Comparison of ENCODE assay signal across 2 cellular contexts in the genomic region with DNA sequence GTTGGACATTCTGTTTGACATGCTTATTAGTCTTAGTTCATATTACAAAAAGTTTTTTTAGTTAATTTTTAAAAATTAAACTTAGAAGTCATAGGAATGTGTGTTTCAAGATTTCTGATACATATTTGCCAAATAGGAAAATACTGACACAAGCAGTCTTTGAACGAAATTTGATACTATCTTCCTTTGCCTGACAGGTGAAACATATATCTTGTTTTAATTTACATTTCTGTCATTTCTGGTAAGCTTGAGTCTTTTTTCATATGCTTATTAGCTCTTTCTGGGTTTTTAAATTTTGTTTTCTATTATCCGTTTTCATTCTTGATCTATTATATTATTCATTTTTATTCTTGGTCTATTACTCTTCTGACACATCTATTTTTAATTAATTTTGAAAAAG.
TF ChIP-seq lines count a peak whose summit lies in the region.

No MANE protein-coding gene starts in this region.

TF ChIP-seq in HEK293T, 16 proteins besides CTCF, POLR2A, EP300 and RAD21 (continued from another document):
- TF ChIP-seq BHLHE40 (IDR thresholded peaks at IDR 0.05; ENCODE audit: borderline replicate concordance) (no peak), CTBP1 (IDR thresholded peaks at IDR 0.05; ENCODE audit: borderline replicate concordance) (no peak)

TF ChIP-seq in K562, 482 proteins besides CTCF, POLR2A, EP300 and RAD21 (continued from another document):
- TF ChIP-seq PBX2 (CRISPR knock-in tag; IDR thresholded peaks at IDR 0.05; ENCODE audit: low read depth) (no peak), PBX2 (tag; conservative IDR thresholded peaks at IDR 0.05; ENCODE audit: low read depth) (peak; percentile 55), PKNOX1 (IDR thresholded peaks at IDR 0.05) (peak; percentile 52)
